22 cellular contexts compared by ENCODE assay signal in genomic region chr14:36430662-36431084, GRCh38.
"Had no signal": no experiment of that assay in that cellular context is flagged by ENCODE, and none has a peak within 500 bp of the region (broad histone marks: within the 10 kb centered on the region; RNA-seq: fewer than 3 reads in every experiment).

No MANE protein-coding gene starts in this region.

- H3K27ac Mint-ChIP-seq: activated naive CD4-positive, alpha-beta T cell treated with anti-CD3 and anti-CD28 coated beads, Interleukin-2, amount 50 U/mL, for 72 hours; activated T-cell treated with anti-CD3 and anti-CD28 coated beads, Interleukin-2, amount 50 U/mL, for 24 hours; activated T-helper 17 cell treated with anti-CD3 and anti-CD28 coated beads, Interleukin-2, amount 50 U/mL, for 72 hours; naive B cell; stimulated activated memory B cell treated with anti-CD40 and anti-IgM and Interleukin-4, amounts not matched to agents 10 μg/mL and 1 μg/mL and 100 μg/mL, for 72 hours; WTC11 had no signal

- H3K9me3 Mint-ChIP-seq: activated T-cell treated with anti-CD3 and anti-CD28 coated beads, Interleukin-2, amount 50 U/mL, for 24 hours; stimulated activated memory B cell treated with anti-CD40 and anti-IgM and Interleukin-4, amounts not matched to agents 10 μg/mL and 1 μg/mL and 100 μg/mL, for 72 hours; WTC11 had no signal

- DNase-seq: activated CD8-positive, alpha-beta memory T cell treated with anti-CD3 and anti-CD28 coated beads for 24 hours; activated CD8-positive, alpha-beta memory T cell treated with anti-CD3 and anti-CD28 coated beads, Interleukin-2, amount 50 U/mL, for 4 hours; activated T-cell treated with anti-CD3 and anti-CD28 coated beads, Interleukin-2, amount 50 U/mL, for 24 hours; cerebellar nuclear complex; kidney glomerular epithelial cell; naive B cell; occipital lobe; posterior cingulate gyrus; sigmoid colon; stimulated activated CD4-positive, alpha-beta T cell treated with anti-CD3 and anti-CD28 coated beads, Interleukin-15, amount 100 ng/mL, for 24 hours; stomach; trophoblast cell had no signal

- H3K36me3 ChIP-seq: ascending aorta, sigmoid colon, stomach, suprapubic skin had no signal

- H3K9me3 ChIP-seq: ascending aorta, sigmoid colon, stomach, suprapubic skin had no signal

- H3K4me2 ChIP-seq: hepatocyte, smooth muscle cell had no signal

- ATAC-seq: activated naive CD4-positive, alpha-beta T cell treated with anti-CD3 and anti-CD28 coated beads, Interleukin-2, amount 50 U/mL, for 72 hours; activated T-helper 17 cell treated with anti-CD3 and anti-CD28 coated beads, Interleukin-2, amount 50 U/mL, for 72 hours; SK-N-SH treated with all-trans-retinoic acid at 6 μM for 48 hours; stimulated activated memory B cell treated with anti-CD40 and anti-IgM and Interleukin-4, amounts not matched to agents 10 μg/mL and 1 μg/mL and 100 μg/mL, for 72 hours had no signal

- H3K27me3 ChIP-seq: ascending aorta, hepatocyte, sigmoid colon, stomach, suprapubic skin had no signal

- H3K4me1 Mint-ChIP-seq: activated T-helper 17 cell treated with anti-CD3 and anti-CD28 coated beads, Interleukin-2, amount 50 U/mL, for 72 hours; naive B cell; stimulated activated memory B cell treated with anti-CD40 and anti-IgM and Interleukin-4, amounts not matched to agents 10 μg/mL and 1 μg/mL and 100 μg/mL, for 72 hours had no signal

- H3K79me2 ChIP-seq: hepatocyte had no signal

- H3K4me3 Mint-ChIP-seq: activated T-cell treated with anti-CD3 and anti-CD28 coated beads, Interleukin-2, amount 50 U/mL, for 24 hours; activated T-helper 17 cell treated with anti-CD3 and anti-CD28 coated beads, Interleukin-2, amount 50 U/mL, for 72 hours; naive B cell; stimulated activated memory B cell treated with anti-CD40 and anti-IgM and Interleukin-4, amounts not matched to agents 10 μg/mL and 1 μg/mL and 100 μg/mL, for 72 hours; WTC11 had no signal

- H3K27me3 Mint-ChIP-seq: stimulated activated memory B cell treated with anti-CD40 and anti-IgM and Interleukin-4, amounts not matched to agents 10 μg/mL and 1 μg/mL and 100 μg/mL, for 72 hours had no signal

- H3K36me3 Mint-ChIP-seq: activated naive CD4-positive, alpha-beta T cell treated with anti-CD3 and anti-CD28 coated beads, Interleukin-2, amount 50 U/mL, for 72 hours; naive B cell; stimulated activated memory B cell treated with anti-CD40 and anti-IgM and Interleukin-4, amounts not matched to agents 10 μg/mL and 1 μg/mL and 100 μg/mL, for 72 hours; WTC11 had no signal

- H3K4me3 ChIP-seq: ascending aorta, coronary artery, hepatocyte, sigmoid colon, smooth muscle cell, stomach, suprapubic skin had no signal

- H3K4me1 ChIP-seq: ascending aorta, sigmoid colon, stomach, suprapubic skin had no signal

- H2AFZ ChIP-seq: hepatocyte had no signal

- H3K27ac ChIP-seq: ascending aorta, coronary artery, hepatocyte, sigmoid colon, stomach had no signal
